In the genomic region with DNA sequence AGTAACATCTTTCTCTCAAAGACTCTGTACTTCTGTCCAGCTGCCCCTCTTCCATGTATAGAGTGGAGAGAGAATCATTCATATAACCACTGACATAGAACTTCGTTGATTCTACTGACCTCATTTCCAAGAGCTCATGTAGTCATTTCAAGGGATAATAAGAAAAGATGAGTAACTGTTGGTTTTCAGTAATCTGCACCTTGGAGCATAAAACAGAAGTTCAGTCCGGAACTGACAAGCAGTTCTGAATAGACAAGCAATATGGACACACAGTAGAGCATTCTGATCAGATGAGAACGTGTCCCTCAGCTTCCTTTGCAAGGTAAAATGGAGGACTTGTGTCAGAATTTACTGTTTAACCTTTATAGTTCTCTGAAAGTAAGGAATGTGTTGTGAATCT, we compare ENCODE assay signal across 19 cellular contexts.
A peak's percentile ranks its signal among the peaks of the same experiment; 100 is the strongest.
DNase-seq lines count a peak whose midpoint lies in the region; FAIRE-seq and TF ChIP-seq lines count a peak whose summit lies in the region.
"Had no signal": no experiment of that assay in that cellular context is flagged by ENCODE, and none has a peak within 500 bp of the region (broad histone marks: within the 10 kb centered on the region; RNA-seq: fewer than 3 reads in every experiment).

No MANE protein-coding gene starts in this region.

- H3K36me3 ChIP-seq in Peyer's patch (no peaks in the 10 kb centered on the region), uterus (no peaks in the 10 kb centered on the region)

- no peak overlapping the region for H3K4me3 ChIP-seq in Peyer's patch
- no peak overlapping the region for H3K4me3 ChIP-seq in uterus
- H3K4me3 ChIP-seq: GM23248 had no signal

- peak; percentile 1 for DNase-seq in RPMI7951 (ENCODE audit: low read depth)
- peak; percentile 27 for DNase-seq in glomerular visceral epithelial cell (ENCODE audit: extremely low spot score)
- peak; percentile 63 for DNase-seq in renal cortical epithelial cell (ENCODE audit: low read depth)
- no peak for DNase-seq in Peyer's patch
- DNase-seq in uterus: no peak
- no peak for DNase-seq in stimulated activated CD4-positive, alpha-beta T cell treated with anti-CD3 and anti-CD28 coated beads, Interleukin-2, amount 100 ng/mL, for 48 hours
- no peak for DNase-seq in SKM-1 (lab: John Stamatoyannopoulos, UW; ENCODE audit: unreplicated experiment)
- DNase-seq: C1 segment of cervical spinal cord; Calu3; CD4-positive, alpha-beta memory T cell; COR-L47; DMS79 treated with DMSO at 0.1 percent for 48 hours; GF-D8; GM23248; H7; HCEC 1CT had no signal

- FAIRE-seq in colon (lab: Jason Lieb, UNC): peak; percentile 38
- FAIRE-seq: GM12891, GM18507 had no signal

- H3K9me3 ChIP-seq in Peyer's patch (no peaks in the 10 kb centered on the region), uterus (no peaks in the 10 kb centered on the region)

- H3K27me3 ChIP-seq in Peyer's patch: no peaks in the 10 kb centered on the region
- H3K27me3 ChIP-seq in uterus: no peaks in the 10 kb centered on the region

- intact Hi-C loops in uterus (cut with DNase I; ENCODE audit: low total_unique reads): no loop called here

- TF ChIP-seq POLR2A in Peyer's patch (IDR thresholded peaks at IDR 0.05) (no peak), uterus (IDR thresholded peaks at IDR 0.05) (no peak)

- H3K27ac ChIP-seq in Peyer's patch (no peak overlapping the region), uterus (no peak overlapping the region)
- H3K27ac ChIP-seq: GM23248 had no signal

- TF ChIP-seq CTCF in Peyer's patch (IDR thresholded peaks at IDR 0.05) (no peak), uterus (IDR thresholded peaks at IDR 0.05) (no peak)

- H3K4me1 ChIP-seq in Peyer's patch: peaks cover 0 to 6% (median 0%) of the 10 kb centered on the region in 4 donors
- no peaks in the 10 kb centered on the region for H3K4me1 ChIP-seq in uterus

Comparison
In these comparisons a context has a peak if more than half of its experiments do, and no peak if none do; other contexts are left out.
1. DNase-seq: peak in RPMI7951 (single experiment), glomerular visceral epithelial cell (single experiment) and renal cortical epithelial cell (single experiment); none in Peyer's patch (0 of 3), uterus (0 of 2), stimulated activated CD4-positive, alpha-beta T cell treated with anti-CD3 and anti-CD28 coated beads, Interleukin-2, amount 100 ng/mL, for 48 hours (0 of 2) and SKM-1 (single experiment).